ENCODE assay signal across 18 cellular contexts in the genomic region with DNA sequence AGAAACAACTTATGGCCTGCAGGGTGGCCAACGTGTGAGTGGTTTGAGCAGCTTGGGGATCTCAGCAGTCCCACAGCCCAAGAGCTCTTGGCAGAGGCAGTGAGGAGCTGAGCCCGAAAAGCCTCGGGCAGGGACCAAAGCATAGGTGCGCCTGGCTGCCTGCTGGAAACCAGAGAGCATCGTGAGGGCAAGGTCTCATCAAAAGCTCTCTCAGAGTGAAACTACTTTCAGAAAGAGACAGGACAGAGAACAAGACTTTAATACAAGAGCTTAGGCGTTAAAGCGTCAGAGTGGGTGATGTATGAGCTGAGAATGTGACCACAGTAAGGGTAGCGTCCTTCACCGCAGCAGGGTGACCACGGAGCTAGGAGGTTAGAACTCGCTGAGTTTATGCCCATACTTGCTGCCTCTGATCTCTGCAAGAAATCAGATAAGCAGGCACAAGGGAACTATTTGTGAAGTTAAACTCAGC. TPM values are rescaled to one million over a fixed set of nuclear protein-coding genes. Genes with fewer than 3 reads are reported as not detected.
DNase-seq lines count a peak whose midpoint lies in the region; ATAC-seq and TF ChIP-seq lines count a peak whose summit lies in the region.
"Had no signal": no experiment of that assay in that cellular context is flagged by ENCODE, and none has a peak within 500 bp of the region (broad histone marks: within the 10 kb centered on the region; RNA-seq: fewer than 3 reads in every experiment).

No MANE protein-coding gene starts in this region.

- H2BK5ac ChIP-seq in mesenchymal stem cell (ENCODE audit: low read depth, low read length, poor library complexity, severe bottlenecking): no peak overlapping the region

- H3K27me3 Mint-ChIP-seq in activated CD4-positive, alpha-beta memory T cell treated with anti-CD3 and anti-CD28 coated beads, Interleukin-2, amount 10 ng/mL, durations not matched to agents 7 days and 5 days: peaks cover 6% of the 10 kb centered on the region
- H3K27me3 Mint-ChIP-seq: B cell had no signal

- no peak overlapping the region for H2BK15ac ChIP-seq in mesenchymal stem cell (ENCODE audit: low read depth, poor library complexity, severe bottlenecking)

- no peak overlapping the region for H4K91ac ChIP-seq in mesenchymal stem cell (ENCODE audit: low read length)

- H3K27me3 ChIP-seq in left ventricle myocardium inferior (ENCODE audit: low read depth): no peaks in the 10 kb centered on the region
- no peaks in the 10 kb centered on the region for H3K27me3 ChIP-seq in heart right ventricle
- H3K27me3 ChIP-seq in mesenchymal stem cell (ENCODE audit: control insufficient read depth in 1 of 2, insufficient read depth in 1 of 2, low read length in 2 of 2): no peaks in the 10 kb centered on the region
- no peaks in the 10 kb centered on the region for H3K27me3 ChIP-seq in thyroid gland

- H3K4me1 Mint-ChIP-seq in activated CD4-positive, alpha-beta memory T cell treated with anti-CD3 and anti-CD28 coated beads, Interleukin-2, amount 10 ng/mL, durations not matched to agents 7 days and 5 days: peaks cover 9% of the 10 kb centered on the region

- H3K27ac ChIP-seq in left ventricle myocardium inferior (replicated peaks): peak overlapping the region; percentile 17
- H3K27ac ChIP-seq in heart right ventricle: peak overlapping the region in 3 of 10 donors; percentile 14 to 27 (median 25)
- H3K27ac ChIP-seq in mesenchymal stem cell (ENCODE audit: low read length, poor library complexity, severe bottlenecking): no peak overlapping the region
- H3K27ac ChIP-seq in thyroid gland: peak overlapping the region in 2 of 3 donors; percentile 19 to 56
- H3K27ac ChIP-seq: epithelial cell of prostate, WERI-Rb-1 had no signal

- no peak for DNase-seq in left ventricle myocardium inferior
- DNase-seq in heart right ventricle: no peak
- peak; percentile 34 for DNase-seq in activated CD4-positive, alpha-beta memory T cell treated with anti-CD3 and anti-CD28 coated beads, Interleukin-2, amount 10 ng/mL, durations not matched to agents 7 days and 5 days
- DNase-seq in mesenchymal stem cell: peak; percentile 41
- DNase-seq in thyroid gland: no peak
- no peak for DNase-seq in effector CD8-positive, alpha-beta T cell (lab: John Stamatoyannopoulos, UW)
- DNase-seq in cerebellum (ENCODE audit: low spot score): no peak
- DNase-seq: activated CD8-positive, alpha-beta memory T cell treated with anti-CD3 and anti-CD28 coated beads, Interleukin-2, amount 50 U/mL, for 4 hours; amniotic stem cell; DMS 273 treated with DMSO at 0.1 percent for 48 hours; IMR-90; NCI-H748 treated with DMSO at 0.1 percent for 48 hours; RPMI8226; substantia nigra; WERI-Rb-1 had no signal

- H3K14ac ChIP-seq in mesenchymal stem cell (ENCODE audit: low read length in 2 of 2): no peak overlapping the region

- TF ChIP-seq POLR2A in thyroid gland (IDR thresholded peaks at IDR 0.05): no peak

- POLR2A ChIA-PET in activated CD4-positive, alpha-beta memory T cell treated with anti-CD3 and anti-CD28 coated beads, Interleukin-2, amount 10 ng/mL, durations not matched to agents 7 days and 5 days (lab: Charles Lee): interaction anchor here (0.9 to 1.5 kb wide), 5 partner anchors 8 to 83 kb away, joined by 3 to 8 read pairs (median 4); no protein-coding TSS in a partner anchor

- peak overlapping the region; percentile 61 for H4K8ac ChIP-seq in mesenchymal stem cell (ENCODE audit: low read length)

- no peak for ATAC-seq in heart right ventricle
- ATAC-seq in HG02623 (IDR thresholded peaks at IDR 0.05; ENCODE audit: unreplicated experiment): no peak

- H2AK5ac ChIP-seq in mesenchymal stem cell (ENCODE audit: low read length, severe bottlenecking): no peak overlapping the region

- no peak overlapping the region for H3K4me3 Mint-ChIP-seq in activated CD4-positive, alpha-beta memory T cell treated with anti-CD3 and anti-CD28 coated beads, Interleukin-2, amount 10 ng/mL, durations not matched to agents 7 days and 5 days
- H3K4me3 Mint-ChIP-seq: B cell had no signal

- TF ChIP-seq CTCF in left ventricle myocardium inferior (IDR thresholded peaks at IDR 0.05; ENCODE audit: borderline replicate concordance): no peak
- no peak for TF ChIP-seq CTCF in heart right ventricle (IDR thresholded peaks at IDR 0.05)
- TF ChIP-seq CTCF in thyroid gland (IDR thresholded peaks at IDR 0.05): no peak

- intact Hi-C loops in left ventricle myocardium inferior (cut with micrococcal nuclease): no loop called here
- intact Hi-C loops in heart right ventricle (cut with DNase I): loop anchor here in 1 of 10 donors (2.0 kb wide), 1 partner anchor 65 kb away; no protein-coding TSS in a partner anchor
- intact Hi-C loops in thyroid gland (cut with DNase I): no loop called here

- no peak overlapping the region for H3K4me2 ChIP-seq in mesenchymal stem cell (ENCODE audit: low read length, poor library complexity, severe bottlenecking)

- H2BK120ac ChIP-seq in mesenchymal stem cell (ENCODE audit: low read depth, low read length): no peak overlapping the region

- H3K9ac ChIP-seq in mesenchymal stem cell (ENCODE audit: low read length): peak overlapping the region; percentile 50

- H3K36me3 Mint-ChIP-seq in activated CD4-positive, alpha-beta memory T cell treated with anti-CD3 and anti-CD28 coated beads, Interleukin-2, amount 10 ng/mL, durations not matched to agents 7 days and 5 days (ENCODE audit: low read depth): no peaks in the 10 kb centered on the region

- CTCF ChIA-PET in activated CD4-positive, alpha-beta memory T cell treated with anti-CD3 and anti-CD28 coated beads, Interleukin-2, amount 10 ng/mL, durations not matched to agents 7 days and 5 days (lab: Charles Lee): interaction anchor here (0.5 to 8.1 kb wide), 8 partner anchors 12 to 623 kb away, joined by 3 to 82 read pairs (median 4); no protein-coding TSS in a partner anchor

- H3K36me3 ChIP-seq in left ventricle myocardium inferior (peaks cover 41% of the 10 kb centered on the region), heart right ventricle (peaks cover 0 to 53% (median 10%) of the 10 kb centered on the region in 9 donors), mesenchymal stem cell (ENCODE audit: control insufficient read depth in 1 of 2, insufficient read depth in 2 of 2, low read depth in 1 of 2, low read length in 2 of 2) (peaks cover 3 to 9% of the 10 kb centered on the region in 2 experiments), thyroid gland (no peaks in the 10 kb centered on the region)

- no peak overlapping the region for H3K4ac ChIP-seq in mesenchymal stem cell (ENCODE audit: low read depth in 1 of 2, low read length in 2 of 2)

- peak overlapping the region in 1 of 2 experiments; percentile 57 for H3K18ac ChIP-seq in mesenchymal stem cell (ENCODE audit: low read depth in 1 of 2, low read length in 2 of 2)

- no peak overlapping the region for H3K27ac Mint-ChIP-seq in activated CD4-positive, alpha-beta memory T cell treated with anti-CD3 and anti-CD28 coated beads, Interleukin-2, amount 10 ng/mL, durations not matched to agents 7 days and 5 days
- H3K27ac Mint-ChIP-seq: B cell had no signal

- H2AFZ ChIP-seq in mesenchymal stem cell (ENCODE audit: low read depth, low read length): no peak overlapping the region

- H2BK12ac ChIP-seq in mesenchymal stem cell (ENCODE audit: low read length in 2 of 2): no peak overlapping the region

- H3K4me3 ChIP-seq in left ventricle myocardium inferior: no peak overlapping the region
- no peak overlapping the region for H3K4me3 ChIP-seq in heart right ventricle
- peak overlapping the region in 1 of 2 experiments; percentile 41 for H3K4me3 ChIP-seq in mesenchymal stem cell (ENCODE audit: insufficient read depth in 1 of 2, low read depth in 1 of 2, low read length in 2 of 2)
- H3K4me3 ChIP-seq in thyroid gland (replicated peaks in 1 of 3): no peak overlapping the region

- H3K79me1 ChIP-seq in mesenchymal stem cell (replicated peaks; ENCODE audit: low read length, poor library complexity, severe bottlenecking): peaks cover 7% of the 10 kb centered on the region

- 76 to 89% methylated on average over 11 of the region's 11 CpGs for WGBS in heart right ventricle, 2 donors
- WGBS in mesenchymal stem cell: 70% methylated on average over 11 of the region's 11 CpGs
- 82 to 87% methylated on average over 11 of the region's 11 CpGs for WGBS in thyroid gland, 2 donors

- H3K23ac ChIP-seq in mesenchymal stem cell (ENCODE audit: low read length in 2 of 2): no peak overlapping the region

- H3K4me1 ChIP-seq in left ventricle myocardium inferior: peaks cover 18% of the 10 kb centered on the region
- H3K4me1 ChIP-seq in heart right ventricle: peaks cover 0 to 31% (median 15%) of the 10 kb centered on the region in 9 donors
- H3K4me1 ChIP-seq in mesenchymal stem cell (ENCODE audit: control insufficient read depth, insufficient read depth, low read depth, low read length): no peaks in the 10 kb centered on the region
- peaks cover 37 to 44% of the 10 kb centered on the region in 2 donors for H3K4me1 ChIP-seq in thyroid gland

- no peaks in the 10 kb centered on the region for H3K9me3 ChIP-seq in left ventricle myocardium inferior (replicated peaks)
- peaks cover 0 to 4% (median 0%) of the 10 kb centered on the region in 11 donors for H3K9me3 ChIP-seq in heart right ventricle
- no peaks in the 10 kb centered on the region for H3K9me3 ChIP-seq in mesenchymal stem cell (ENCODE audit: control insufficient read depth, low read length)
- H3K9me3 ChIP-seq in thyroid gland: no peaks in the 10 kb centered on the region

- no peaks in the 10 kb centered on the region for H3K9me3 Mint-ChIP-seq in activated CD4-positive, alpha-beta memory T cell treated with anti-CD3 and anti-CD28 coated beads, Interleukin-2, amount 10 ng/mL, durations not matched to agents 7 days and 5 days

RNA-seq across cellular contexts. Expression of gene LGMN, which starts 30.8 kb away (rescaled TPM):
- total RNA-seq in left ventricle myocardium inferior (100 TPM), heart right ventricle (100 to 1,000 TPM in 5 of 10 donors, 10 to 100 TPM in 5; 82.2 to 211 (median 103) TPM), thyroid gland (100 to 1,000 TPM; 226 to 405 (median 297) TPM), cerebellum (24.5 TPM)
- polyA plus RNA-seq in heart right ventricle: 100 to 1,000 TPM in 1 of 2 donors, 10 to 100 TPM in 1; 92.4 to 125 TPM
- total RNA-seq in activated CD4-positive, alpha-beta memory T cell treated with anti-CD3 and anti-CD28 coated beads, Interleukin-2, amount 10 ng/mL, durations not matched to agents 7 days and 5 days: 1 to 10 TPM; 5.3 to 5.9 TPM
- 83.7 TPM for polyA plus RNA-seq in mesenchymal stem cell (2013, experiment 1 of 2)
- polyA plus RNA-seq in mesenchymal stem cell (2013, experiment 2 of 2): 86.4 TPM

Comparison
In these comparisons a context has a peak if more than half of its experiments do, and no peak if none do; other contexts are left out.
1. DNase-seq: peak in activated CD4-positive, alpha-beta memory T cell treated with anti-CD3 and anti-CD28 coated beads, Interleukin-2, amount 10 ng/mL, durations not matched to agents 7 days and 5 days (single experiment) and mesenchymal stem cell (single experiment); none in left ventricle myocardium inferior (single experiment), heart right ventricle (0 of 2), thyroid gland (0 of 2), effector CD8-positive, alpha-beta T cell (single experiment) and cerebellum (single experiment).